1 cellular context compared by ENCODE assay signal in genomic region chr1:154974808-154975408, GRCh38.
TF ChIP-seq lines count a peak whose summit lies in the region.

No MANE protein-coding gene starts in this region.

TF ChIP-seq in HepG2, 621 proteins besides CTCF, POLR2A, EP300 and RAD21 (continued from another document and continues in another):
- no peak for TF ChIP-seq GLMP (CRISPR knock-in tag; IDR thresholded peaks at IDR 0.05; ENCODE audit: borderline replicate concordance)
- no peak for TF ChIP-seq ZNF709 (CRISPR knock-in tag; IDR thresholded peaks at IDR 0.05)
- TF ChIP-seq KLF16 (CRISPR knock-in tag; IDR thresholded peaks at IDR 0.05): peak in 1 of 2 experiments; percentile 69; a peak in 2 of 4 replicates
- TF ChIP-seq ZSCAN12 (CRISPR knock-in tag; IDR thresholded peaks at IDR 0.05): peak; percentile 71; the same call in 1 of the 2 replicates
- peak; percentile 48; the same call in 1 of the 2 replicates for TF ChIP-seq KMT2B (CRISPR knock-in tag; IDR thresholded peaks at IDR 0.05)
- peak; percentile 63; the same call in 1 of the 2 replicates for TF ChIP-seq ZNF335 (CRISPR knock-in tag; IDR thresholded peaks at IDR 0.05)
- TF ChIP-seq POLR2G (IDR thresholded peaks at IDR 0.05; ENCODE audit: low read depth, low read length): peak; percentile 66
- no peak for TF ChIP-seq ZMYM4 (CRISPR knock-in tag; IDR thresholded peaks at IDR 0.05)
- TF ChIP-seq GZF1 (CRISPR knock-in tag; IDR thresholded peaks at IDR 0.05): 0 out of 2 replicates have a peak, but pooled peaks have one; percentile 50
- no peak for TF ChIP-seq ZNF33B (CRISPR knock-in tag; IDR thresholded peaks at IDR 0.05)
- TF ChIP-seq, protein P1, sequence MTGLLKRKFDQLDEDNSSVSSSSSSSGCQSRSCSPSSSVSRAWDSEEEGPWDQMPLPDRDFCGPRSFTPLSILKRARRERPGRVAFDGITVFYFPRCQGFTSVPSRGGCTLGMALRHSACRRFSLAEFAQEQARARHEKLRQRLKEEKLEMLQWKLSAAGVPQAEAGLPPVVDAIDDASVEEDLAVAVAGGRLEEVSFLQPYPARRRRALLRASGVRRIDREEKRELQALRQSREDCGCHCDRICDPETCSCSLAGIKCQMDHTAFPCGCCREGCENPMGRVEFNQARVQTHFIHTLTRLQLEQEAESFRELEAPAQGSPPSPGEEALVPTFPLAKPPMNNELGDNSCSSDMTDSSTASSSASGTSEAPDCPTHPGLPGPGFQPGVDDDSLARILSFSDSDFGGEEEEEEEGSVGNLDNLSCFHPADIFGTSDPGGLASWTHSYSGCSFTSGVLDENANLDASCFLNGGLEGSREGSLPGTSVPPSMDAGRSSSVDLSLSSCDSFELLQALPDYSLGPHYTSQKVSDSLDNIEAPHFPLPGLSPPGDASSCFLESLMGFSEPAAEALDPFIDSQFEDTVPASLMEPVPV (CRISPR knock-in tag; IDR thresholded peaks at IDR 0.05): peak; percentile 13
- TF ChIP-seq, protein P2, sequence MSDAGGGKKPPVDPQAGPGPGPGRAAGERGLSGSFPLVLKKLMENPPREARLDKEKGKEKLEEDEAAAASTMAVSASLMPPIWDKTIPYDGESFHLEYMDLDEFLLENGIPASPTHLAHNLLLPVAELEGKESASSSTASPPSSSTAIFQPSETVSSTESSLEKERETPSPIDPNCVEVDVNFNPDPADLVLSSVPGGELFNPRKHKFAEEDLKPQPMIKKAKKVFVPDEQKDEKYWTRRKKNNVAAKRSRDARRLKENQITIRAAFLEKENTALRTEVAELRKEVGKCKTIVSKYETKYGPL (CRISPR knock-in tag; IDR thresholded peaks at IDR 0.05): no peak
- TF ChIP-seq FOXJ3 (CRISPR knock-in tag; IDR thresholded peaks at IDR 0.05; ENCODE audit: borderline replicate concordance): peak; percentile 45; the same call in 1 of the 2 replicates
- 0 out of 2 replicates have a peak, but pooled peaks have one; percentile 51 for TF ChIP-seq ZNF792 (CRISPR knock-in tag; IDR thresholded peaks at IDR 0.05)
- TF ChIP-seq HMGXB4 (CRISPR knock-in tag; IDR thresholded peaks at IDR 0.05; ENCODE audit: borderline replicate concordance in 1 of 2, low read depth in 1 of 2): peak in 1 of 2 experiments; percentile 20; a peak in 1 of 4 replicates
- TF ChIP-seq ZNF549 (CRISPR knock-in tag; IDR thresholded peaks at IDR 0.05): no peak
- no peak; the same call in 1 of the 2 replicates for TF ChIP-seq ZNF317 (CRISPR knock-in tag; IDR thresholded peaks at IDR 0.05)
- TF ChIP-seq, protein P3, sequence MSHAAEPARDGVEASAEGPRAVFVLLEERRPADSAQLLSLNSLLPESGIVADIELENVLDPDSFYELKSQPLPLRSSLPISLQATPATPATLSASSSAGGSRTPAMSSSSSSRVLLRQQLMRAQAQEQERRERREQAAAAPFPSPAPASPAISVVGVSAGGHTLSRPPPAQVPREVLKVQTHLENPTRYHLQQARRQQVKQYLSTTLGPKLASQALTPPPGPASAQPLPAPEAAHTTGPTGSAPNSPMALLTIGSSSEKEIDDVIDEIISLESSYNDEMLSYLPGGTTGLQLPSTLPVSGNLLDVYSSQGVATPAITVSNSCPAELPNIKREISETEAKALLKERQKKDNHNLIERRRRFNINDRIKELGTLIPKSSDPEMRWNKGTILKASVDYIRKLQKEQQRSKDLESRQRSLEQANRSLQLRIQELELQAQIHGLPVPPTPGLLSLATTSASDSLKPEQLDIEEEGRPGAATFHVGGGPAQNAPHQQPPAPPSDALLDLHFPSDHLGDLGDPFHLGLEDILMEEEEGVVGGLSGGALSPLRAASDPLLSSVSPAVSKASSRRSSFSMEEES (CRISPR knock-in tag; IDR thresholded peaks at IDR 0.05): 0 out of 2 replicates have a peak, but pooled peaks have one; percentile 13
- TF ChIP-seq, protein P4, sequence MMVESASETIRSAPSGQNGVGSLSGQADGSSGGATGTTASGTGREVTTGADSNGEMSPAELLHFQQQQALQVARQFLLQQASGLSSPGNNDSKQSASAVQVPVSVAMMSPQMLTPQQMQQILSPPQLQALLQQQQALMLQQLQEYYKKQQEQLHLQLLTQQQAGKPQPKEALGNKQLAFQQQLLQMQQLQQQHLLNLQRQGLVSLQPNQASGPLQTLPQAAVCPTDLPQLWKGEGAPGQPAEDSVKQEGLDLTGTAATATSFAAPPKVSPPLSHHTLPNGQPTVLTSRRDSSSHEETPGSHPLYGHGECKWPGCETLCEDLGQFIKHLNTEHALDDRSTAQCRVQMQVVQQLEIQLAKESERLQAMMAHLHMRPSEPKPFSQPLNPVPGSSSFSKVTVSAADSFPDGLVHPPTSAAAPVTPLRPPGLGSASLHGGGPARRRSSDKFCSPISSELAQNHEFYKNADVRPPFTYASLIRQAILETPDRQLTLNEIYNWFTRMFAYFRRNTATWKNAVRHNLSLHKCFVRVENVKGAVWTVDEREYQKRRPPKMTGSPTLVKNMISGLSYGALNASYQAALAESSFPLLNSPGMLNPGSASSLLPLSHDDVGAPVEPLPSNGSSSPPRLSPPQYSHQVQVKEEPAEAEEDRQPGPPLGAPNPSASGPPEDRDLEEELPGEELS (CRISPR knock-in tag; IDR thresholded peaks at IDR 0.05): 0 out of 2 replicates have a peak, but pooled peaks have one; percentile 4
- peak; percentile 5; the same call in 1 of the 2 replicates for TF ChIP-seq ZNF616 (CRISPR knock-in tag; IDR thresholded peaks at IDR 0.05; ENCODE audit: low read depth)
- TF ChIP-seq, protein P5, sequence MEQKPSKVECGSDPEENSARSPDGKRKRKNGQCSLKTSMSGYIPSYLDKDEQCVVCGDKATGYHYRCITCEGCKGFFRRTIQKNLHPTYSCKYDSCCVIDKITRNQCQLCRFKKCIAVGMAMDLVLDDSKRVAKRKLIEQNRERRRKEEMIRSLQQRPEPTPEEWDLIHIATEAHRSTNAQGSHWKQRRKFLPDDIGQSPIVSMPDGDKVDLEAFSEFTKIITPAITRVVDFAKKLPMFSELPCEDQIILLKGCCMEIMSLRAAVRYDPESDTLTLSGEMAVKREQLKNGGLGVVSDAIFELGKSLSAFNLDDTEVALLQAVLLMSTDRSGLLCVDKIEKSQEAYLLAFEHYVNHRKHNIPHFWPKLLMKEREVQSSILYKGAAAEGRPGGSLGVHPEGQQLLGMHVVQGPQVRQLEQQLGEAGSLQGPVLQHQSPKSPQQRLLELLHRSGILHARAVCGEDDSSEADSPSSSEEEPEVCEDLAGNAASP (CRISPR knock-in tag; IDR thresholded peaks at IDR 0.05; ENCODE audit: borderline replicate concordance): peak; percentile 34; the same call in 1 of the 2 replicates
- TF ChIP-seq, protein P6, sequence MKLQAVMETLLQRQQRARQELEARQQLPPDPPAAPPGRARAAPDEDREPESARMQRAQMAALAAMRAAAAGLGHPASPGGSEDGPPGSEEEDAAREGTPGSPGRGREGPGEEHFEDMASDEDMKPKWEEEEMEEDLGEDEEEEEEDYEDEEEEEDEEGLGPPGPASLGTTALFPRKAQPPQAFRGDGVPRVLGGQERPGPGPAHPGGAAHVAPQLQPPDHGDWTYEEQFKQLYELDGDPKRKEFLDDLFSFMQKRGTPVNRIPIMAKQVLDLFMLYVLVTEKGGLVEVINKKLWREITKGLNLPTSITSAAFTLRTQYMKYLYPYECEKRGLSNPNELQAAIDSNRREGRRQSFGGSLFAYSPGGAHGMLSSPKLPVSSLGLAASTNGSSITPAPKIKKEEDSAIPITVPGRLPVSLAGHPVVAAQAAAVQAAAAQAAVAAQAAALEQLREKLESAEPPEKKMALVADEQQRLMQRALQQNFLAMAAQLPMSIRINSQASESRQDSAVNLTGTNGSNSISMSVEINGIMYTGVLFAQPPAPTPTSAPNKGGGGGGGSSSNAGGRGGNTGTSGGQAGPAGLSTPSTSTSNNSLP (IDR thresholded peaks at IDR 0.05; ENCODE audit: low read depth, low read length): peak; percentile 34; the same call in 1 of the 2 replicates
- no peak for TF ChIP-seq ZC3H13 (CRISPR knock-in tag; IDR thresholded peaks at IDR 0.05)
- peak; percentile 29 for TF ChIP-seq FOXA3 (CRISPR knock-in tag; IDR thresholded peaks at IDR 0.05)
- no peak; the same call in 1 of the 2 replicates for TF ChIP-seq ZBTB20 (CRISPR knock-in tag; IDR thresholded peaks at IDR 0.05; ENCODE audit: borderline replicate concordance, low read depth)
- no peak for TF ChIP-seq ZNF740 (CRISPR knock-in tag; IDR thresholded peaks at IDR 0.05)
- peak; percentile 73 for TF ChIP-seq ZNF687 (CRISPR knock-in tag; IDR thresholded peaks at IDR 0.05)
- peak; percentile 16; the same call in 1 of the 2 replicates for TF ChIP-seq MIER3 (CRISPR knock-in tag; IDR thresholded peaks at IDR 0.05; ENCODE audit: borderline replicate concordance)
- 0 out of 2 replicates have a peak, but pooled peaks have one; percentile 32 for TF ChIP-seq HIVEP1 (CRISPR knock-in tag; IDR thresholded peaks at IDR 0.05)
- TF ChIP-seq, protein P7, sequence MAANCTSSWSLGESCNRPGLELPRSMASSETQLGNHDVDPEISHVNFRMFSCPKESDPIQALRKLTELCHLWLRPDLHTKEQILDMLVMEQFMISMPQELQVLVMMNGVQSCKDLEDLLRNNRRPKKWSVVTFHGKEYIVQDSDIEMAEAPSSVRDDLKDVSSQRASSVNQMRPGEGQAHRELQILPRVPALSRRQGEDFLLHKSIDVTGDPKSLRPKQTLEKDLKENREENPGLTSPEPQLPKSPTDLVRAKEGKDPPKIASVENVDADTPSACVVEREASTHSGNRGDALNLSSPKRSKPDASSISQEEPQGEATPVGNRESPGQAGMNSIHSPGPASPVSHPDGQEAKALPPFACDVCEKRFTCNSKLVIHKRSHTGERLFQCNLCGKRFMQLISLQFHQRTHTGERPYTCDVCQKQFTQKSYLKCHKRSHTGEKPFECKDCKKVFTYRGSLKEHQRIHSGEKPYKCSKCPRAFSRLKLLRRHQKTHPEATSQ (CRISPR knock-in tag; IDR thresholded peaks at IDR 0.05; ENCODE audit: borderline replicate concordance): 0 out of 2 replicates have a peak, but pooled peaks have one; percentile 37
- TF ChIP-seq CCDC6 (CRISPR knock-in tag; IDR thresholded peaks at IDR 0.05): 0 out of 2 replicates have a peak, but pooled peaks have one; percentile 12
